Comparison of ENCODE assay signal across 8 cellular contexts in the genomic region with DNA sequence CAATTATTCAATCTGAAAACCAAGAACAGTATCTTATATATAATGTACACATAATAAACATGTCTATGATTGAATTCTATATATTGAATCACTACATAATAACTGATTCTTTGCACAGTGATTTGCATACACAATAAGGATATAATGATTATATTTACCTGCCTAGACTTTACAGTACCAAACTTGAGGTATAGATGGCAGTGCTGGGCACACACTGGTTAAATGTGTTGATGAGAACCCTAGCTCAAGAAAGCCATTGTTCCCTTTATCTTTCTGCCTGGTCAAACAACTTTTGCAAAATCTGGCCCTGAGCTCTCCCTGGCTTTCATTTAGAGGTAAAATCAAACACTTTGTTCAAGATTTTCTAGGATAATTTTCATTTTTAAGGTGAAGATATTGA.
DNase-seq lines count a peak whose midpoint lies in the region; ATAC-seq and TF ChIP-seq lines count a peak whose summit lies in the region.

No MANE protein-coding gene starts in this region.

- peak; percentile 14 for DNase-seq in NCI-H345 (lab: John Stamatoyannopoulos, UW)
- no peak for DNase-seq in NCI-H345 treated with DMSO at 0.1 percent for 48 hours (lab: John Stamatoyannopoulos, UW; ENCODE audit: unreplicated experiment)
- DNase-seq in SK-MEL-5 (ENCODE audit: low read depth, low spot score) = peak; percentile 53
- no peak for DNase-seq in osteocyte (ENCODE audit: extremely low spot score, unreplicated experiment)
- DNase-seq in epidermal melanocyte (ENCODE audit: insufficient read length, low spot score) = no peak
- no peak for DNase-seq in CD8-positive, alpha-beta memory T cell

- H3K4me1 Mint-ChIP-seq in osteocyte (ENCODE audit: unreplicated experiment) = peaks cover 24% of the 10 kb centered on the region
- no peaks in the 10 kb centered on the region for H3K4me1 Mint-ChIP-seq in CD8-positive, alpha-beta memory T cell

- no peaks in the 10 kb centered on the region for H3K9me3 ChIP-seq in CD8-positive, alpha-beta memory T cell (ENCODE audit: low read length)

- TF ChIP-seq CTCF in osteocyte (IDR thresholded peaks at IDR 0.05) = peak; percentile 36

- H3K27ac Mint-ChIP-seq in osteocyte (ENCODE audit: unreplicated experiment) = no peak overlapping the region
- H3K27ac Mint-ChIP-seq in CD8-positive, alpha-beta memory T cell = no peak overlapping the region

- H3K27me3 Mint-ChIP-seq in osteocyte (ENCODE audit: unreplicated experiment) = no peaks in the 10 kb centered on the region
- peaks cover 0 to 2% of the 10 kb centered on the region in 2 donors for H3K27me3 Mint-ChIP-seq in CD8-positive, alpha-beta memory T cell

- CTCF ChIA-PET in CD8-positive, alpha-beta memory T cell (lab: Charles Lee) = no interaction called here

- no peaks in the 10 kb centered on the region for H3K36me3 ChIP-seq in CD8-positive, alpha-beta memory T cell (ENCODE audit: insufficient read depth, low read length)

- ATAC-seq in HG03196 (IDR thresholded peaks at IDR 0.05; ENCODE audit: unreplicated experiment) = peak; percentile 56
- no peak for ATAC-seq in HG02970 (IDR thresholded peaks at IDR 0.05; ENCODE audit: low FRiP score, unreplicated experiment)

- in situ Hi-C loops in SK-MEL-5 (cut with HindIII; ENCODE audit: low pct_unique_long_range_greater_than_20kb, low sequenced_read_pairs) = no loop called here

- POLR2A ChIA-PET in CD8-positive, alpha-beta memory T cell (lab: Charles Lee) = no interaction called here

- no peaks in the 10 kb centered on the region for H3K27me3 ChIP-seq in CD8-positive, alpha-beta memory T cell (ENCODE audit: insufficient read depth, low read length, poor library complexity, severe bottlenecking)

- no peak overlapping the region for H3K4me3 ChIP-seq in CD8-positive, alpha-beta memory T cell (ENCODE audit: low read length)

- H3K9me3 Mint-ChIP-seq in osteocyte (ENCODE audit: unreplicated experiment) = no peaks in the 10 kb centered on the region
- H3K9me3 Mint-ChIP-seq in CD8-positive, alpha-beta memory T cell = peaks cover 0 to 5% (median 2%) of the 10 kb centered on the region in 5 donors

- H3K27ac ChIP-seq in CD8-positive, alpha-beta memory T cell (ENCODE audit: low read depth, low read length) = no peak overlapping the region

- H3K36me3 Mint-ChIP-seq in osteocyte (ENCODE audit: unreplicated experiment) = no peaks in the 10 kb centered on the region
- H3K36me3 Mint-ChIP-seq in CD8-positive, alpha-beta memory T cell = no peaks in the 10 kb centered on the region

- no peaks in the 10 kb centered on the region for H3K4me1 ChIP-seq in CD8-positive, alpha-beta memory T cell (ENCODE audit: insufficient read depth, low read length)

- no peak overlapping the region for H3K4me3 Mint-ChIP-seq in osteocyte (ENCODE audit: unreplicated experiment)
- no peak overlapping the region for H3K4me3 Mint-ChIP-seq in CD8-positive, alpha-beta memory T cell

Comparison
In these comparisons a context has a peak if more than half of its experiments do, and no peak if none do; other contexts are left out.
1. DNase-seq: peak in NCI-H345 (single experiment) and SK-MEL-5 (single experiment); none in NCI-H345 treated with DMSO at 0.1 percent for 48 hours (single experiment), osteocyte (single experiment), epidermal melanocyte (single experiment) and CD8-positive, alpha-beta memory T cell (0 of 5).